ENCODE assay signal across 34 cellular contexts in genomic region chr7:93858857-93859256, GRCh38. TPM values are rescaled to one million over a fixed set of nuclear protein-coding genes. Genes with fewer than 3 reads are reported as not detected.
"Had no signal": no experiment of that assay in that cellular context is flagged by ENCODE, and none has a peak within 500 bp of the region (broad histone marks: within the 10 kb centered on the region; RNA-seq: fewer than 3 reads in every experiment).

No MANE protein-coding gene starts in this region.

- H3K9me3 ChIP-seq: ascending aorta had no signal

- FAIRE-seq: bronchial epithelial cell, TTC549 had no signal

- ATAC-seq: activated CD8-positive, alpha-beta T cell treated with anti-CD3 and anti-CD28 coated beads for 36 hours; activated naive CD8-positive, alpha-beta T cell treated with anti-CD3 and anti-CD28 coated beads, Interleukin-2, amount 50 U/mL, for 24 hours; activated T-cell treated with anti-CD3 and anti-CD28 coated beads, Interleukin-2, amount 50 U/mL, for 4 hours; activated T-cell treated with anti-CD3 and anti-CD28 coated beads, Interleukin-2, amount 50 U/mL, for 72 hours; activated T-helper 17 cell treated with anti-CD3 and anti-CD28 coated beads, Interleukin-2, amount 50 U/mL, for 72 hours had no signal

- H3K4me3 ChIP-seq: ascending aorta, cardiac muscle cell had no signal

- H3K36me3 ChIP-seq: ascending aorta, cardiac muscle cell had no signal

- H3K27me3 ChIP-seq: ascending aorta, cardiac muscle cell had no signal

- DNase-seq: activated B cell treated with CpG ODN at 0.5 μM for 24 hours; activated CD4-positive, alpha-beta memory T cell treated with anti-CD3 and anti-CD28 coated beads for 36 hours; activated CD4-positive, alpha-beta T cell treated with anti-CD3 and anti-CD28 coated beads for 4 hours; activated CD4-positive, alpha-beta T cell treated with anti-CD3 and anti-CD28 coated beads, Interleukin-2, amount 10 ng/mL, durations not matched to agents 24 days and 14 days; activated CD4-positive, alpha-beta T cell treated with anti-CD3 and anti-CD28 coated beads, Interleukin-2, amount 50 U/mL, for 1 hour; activated CD4-positive, alpha-beta T cell treated with anti-CD3 and anti-CD28 coated beads, Interleukin-2, amount 50 U/mL, for 4 hours; activated CD4-positive, CD25-positive, alpha-beta regulatory T cell treated with anti-CD3 and anti-CD28 coated beads, Interleukin-2, amount 50 U/mL, for 72 hours; activated CD8-positive, alpha-beta memory T cell treated with anti-CD3 and anti-CD28 coated beads, Interleukin-2, amount 50 U/mL, for 4 hours; activated CD8-positive, alpha-beta T cell treated with anti-CD3 and anti-CD28 coated beads for 36 hours; activated gamma-delta T cell; activated naive CD4-positive, alpha-beta T cell treated with anti-CD3 and anti-CD28 coated beads, Interleukin-2, amount 10 ng/mL, durations not matched to agents 7 days and 5 days; activated naive CD4-positive, alpha-beta T cell treated with Interleukin-2 at 50 U/mL for 16 hours; activated naive CD8-positive, alpha-beta T cell treated with anti-CD3 and anti-CD28 coated beads, Interleukin-2, amount 10 ng/mL, durations not matched to agents 7 days and 5 days; activated naive CD8-positive, alpha-beta T cell treated with anti-CD3 and anti-CD28 coated beads, Interleukin-2, amount 50 U/mL, for 24 hours; activated T-cell treated with anti-CD3 and anti-CD28 coated beads for 4 hours; activated T-cell treated with anti-CD3 and anti-CD28 coated beads, Interleukin-2, amount 50 U/mL, for 1 hour; activated T-cell treated with anti-CD3 and anti-CD28 coated beads, Interleukin-2, amount 50 U/mL, for 4 hours; activated T-cell treated with anti-CD3 and anti-CD28 coated beads, Interleukin-2, amount 50 U/mL, for 72 hours; amygdala; anterior cingulate cortex; caudate nucleus; cerebellar nuclear complex; T-helper 2 cell; T-helper 9 cell had no signal

- H3K4me1 ChIP-seq: ascending aorta had no signal

- H3K27ac ChIP-seq: ascending aorta, cardiac muscle cell, VCaP had no signal

RNA-seq across cellular contexts. Expression of gene TFPI2, which starts 31.7 kb away (rescaled TPM):
- total RNA-seq: activated CD4-positive, alpha-beta memory T cell treated with anti-CD3 and anti-CD28 coated beads for 36 hours; activated CD4-positive, alpha-beta T cell treated with anti-CD3 and anti-CD28 coated beads, Interleukin-2, amount 10 ng/mL, durations not matched to agents 24 days and 14 days; activated CD8-positive, alpha-beta memory T cell treated with anti-CD3 and anti-CD28 coated beads for 36 hours; activated CD8-positive, alpha-beta T cell treated with anti-CD3 and anti-CD28 coated beads for 36 hours; activated naive CD8-positive, alpha-beta T cell treated with anti-CD3 and anti-CD28 coated beads, Interleukin-2, amount 10 ng/mL, durations not matched to agents 7 days and 5 days; activated T-helper 1 cell treated with anti-CD3 and anti-CD28 coated beads, Interleukin-12 subunit alpha, Interleukin-12 subunit beta, Interleukin-2, Interleukin-4 antibody, amounts not matched to agents 30 ng/mL and 10 ng/mL and 1 ng/mL, durations not matched to agents 14 hours and 24 hours and 36 hours; ascending aorta had no signal

RNA-seq across cellular contexts. Expression of gene GNGT1, which starts 47.5 kb away (rescaled TPM):
- total RNA-seq: activated B cell treated with CpG ODN at 0.5 μM for 24 hours; activated CD4-positive, alpha-beta memory T cell treated with anti-CD3 and anti-CD28 coated beads for 36 hours; activated CD4-positive, alpha-beta T cell treated with anti-CD3 and anti-CD28 coated beads, Interleukin-2, amount 10 ng/mL, durations not matched to agents 24 days and 14 days; activated CD8-positive, alpha-beta memory T cell treated with anti-CD3 and anti-CD28 coated beads for 36 hours; activated CD8-positive, alpha-beta T cell treated with anti-CD3 and anti-CD28 coated beads for 36 hours; activated naive CD8-positive, alpha-beta T cell treated with anti-CD3 and anti-CD28 coated beads, Interleukin-2, amount 10 ng/mL, durations not matched to agents 7 days and 5 days; activated T-cell treated with anti-CD3 and anti-CD28 coated beads, Interleukin-2, amount 50 U/mL, for 4 hours; activated T-cell treated with anti-CD3 and anti-CD28 coated beads, Interleukin-2, amount 50 U/mL, for 72 hours; activated T-helper 1 cell treated with anti-CD3 and anti-CD28 coated beads, Interleukin-12 subunit alpha, Interleukin-12 subunit beta, Interleukin-2, Interleukin-4 antibody, amounts not matched to agents 30 ng/mL and 10 ng/mL and 1 ng/mL, durations not matched to agents 14 hours and 24 hours and 36 hours; activated T-helper 17 cell treated with anti-CD3 and anti-CD28 coated beads, Interleukin-2, amount 50 U/mL, for 72 hours; ascending aorta; bronchial epithelial cell; cardiac muscle cell; chondrocyte had no signal
- polyA plus RNA-seq: adipose tissue, cardiac muscle cell had no signal
